8 cellular contexts compared by ENCODE assay signal in the genomic region with DNA sequence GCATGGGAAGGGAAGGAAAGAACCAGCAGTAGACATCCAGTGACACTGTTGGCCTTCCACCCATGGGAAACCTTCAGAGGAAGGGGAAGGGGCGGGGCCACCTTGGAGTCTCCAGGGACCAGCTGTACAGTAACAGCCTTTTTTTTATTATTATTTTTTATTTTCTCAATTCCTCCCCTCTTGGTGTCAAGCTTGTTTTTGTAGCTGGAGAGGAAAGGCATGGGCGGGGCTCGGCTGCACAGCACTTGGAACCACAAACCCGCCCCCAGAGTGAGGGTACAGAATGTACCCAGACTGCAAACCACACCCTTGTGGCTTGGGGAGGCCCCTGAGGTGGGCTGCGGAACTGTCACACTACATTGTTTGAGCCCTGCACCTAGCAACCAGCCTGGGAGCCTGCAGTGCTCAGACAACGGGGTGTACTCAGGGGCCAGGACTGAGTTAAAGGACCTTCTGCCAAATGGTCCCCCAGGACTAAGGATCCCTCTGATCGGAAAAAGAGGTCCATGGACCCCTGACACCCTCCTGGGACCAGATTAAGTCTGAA. TPM values are rescaled to one million over a fixed set of nuclear protein-coding genes. Genes with fewer than 3 reads are reported as not detected.
DNase-seq lines count a peak whose midpoint lies in the region; ATAC-seq and TF ChIP-seq lines count a peak whose summit lies in the region.

No MANE protein-coding gene starts in this region.

- intact Hi-C loops in posterior vena cava (cut with DNase I), result loop anchor here in 1 of 2 donors (5.0 kb wide), 1 partner anchor 103 kb away; the partner anchor contains the start of genes NCBP2L and TSC22D3
- intact Hi-C loops in upper lobe of right lung (cut with DNase I), result no loop called here

- H3K27ac ChIP-seq in upper lobe of right lung, result peak overlapping the region; percentile 98

- H3K4me3 ChIP-seq in HAP-1 (no peak overlapping the region), epithelial cell of esophagus (ENCODE audit: low read length) (peak overlapping the region; percentile 1), upper lobe of right lung (peak overlapping the region; percentile 25)

- peak; percentile 81 for ATAC-seq in upper lobe of right lung

- H3K4me1 ChIP-seq in HAP-1, result peaks cover 36% of the 10 kb centered on the region
- H3K4me1 ChIP-seq in upper lobe of right lung, result peaks cover 19% of the 10 kb centered on the region

- H3K27me3 ChIP-seq in HAP-1 (ENCODE audit: low read depth) (no peaks in the 10 kb centered on the region), upper lobe of right lung (no peaks in the 10 kb centered on the region)

- H3K9me3 ChIP-seq in HAP-1 (no peaks in the 10 kb centered on the region), upper lobe of right lung (no peaks in the 10 kb centered on the region)

- in situ Hi-C loops in HAP-1 (cut with MboI; ENCODE audit: low sequenced_read_pairs), result loop anchor here (25.0 kb wide), 1 partner anchor 388 kb away; no protein-coding TSS in a partner anchor

- DNase-seq in GM03348 (ENCODE audit: low spot score), result peak; percentile 9
- DNase-seq in HAP-1 (ENCODE audit: low spot score in 2 of 2), result peak; percentile 38 to 77
- peak; percentile 50 for DNase-seq in NCI-H1694 (lab: John Stamatoyannopoulos, UW)
- peak; percentile 72 to 90 for DNase-seq in activated CD8-positive, alpha-beta memory T cell treated with anti-CD3 and anti-CD28 coated beads for 1 hour (ENCODE audit: extremely low read depth in 1 of 2, low read depth in 1 of 2)
- DNase-seq in epithelial cell of esophagus (ENCODE audit: low read depth), result peak; percentile 42
- DNase-seq in posterior vena cava (ENCODE audit: low spot score), result peak; percentile 95
- peak; percentile 91 for DNase-seq in upper lobe of right lung
- no peak for DNase-seq in NCI-H1105 treated with DMSO at 0.1 percent for 48 hours (lab: John Stamatoyannopoulos, UW)

- TF ChIP-seq CTCF in epithelial cell of esophagus (IDR thresholded peaks at IDR 0.05; ENCODE audit: insufficient read depth, low read depth, low read length, missing control alignments) (no peak), upper lobe of right lung (IDR thresholded peaks at IDR 0.05) (peak; percentile 11)

- H3K36me3 ChIP-seq in HAP-1 (replicated peaks) (no peaks in the 10 kb centered on the region), upper lobe of right lung (no peaks in the 10 kb centered on the region)

RNA-seq across cellular contexts. Expression of gene PRPS1, which starts 45.7 kb away (rescaled TPM):
- total RNA-seq in posterior vena cava, result 10 to 100 TPM; 30.2 to 32.7 TPM
- total RNA-seq in upper lobe of right lung, result 25.6 TPM
